In the genomic region with DNA sequence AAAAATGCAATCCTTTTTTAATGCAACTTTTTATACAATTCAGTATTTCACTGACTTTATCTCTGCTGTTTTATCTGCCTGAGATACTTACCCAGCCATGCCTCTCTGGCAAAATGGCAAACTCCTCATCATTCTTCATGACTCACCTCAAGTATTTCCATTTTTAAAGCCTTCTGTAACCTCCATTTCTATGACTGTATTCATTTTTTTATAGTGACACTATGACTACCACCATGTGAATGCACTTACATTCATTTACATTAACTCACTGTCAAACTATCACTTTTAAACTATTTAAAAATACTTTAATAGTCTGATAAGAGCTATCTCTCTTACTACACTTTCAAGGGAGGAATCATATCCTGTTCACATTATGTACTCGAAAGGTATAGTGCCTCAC, we compare ENCODE assay signal across 1 cellular context.
TF ChIP-seq lines count a peak whose summit lies in the region.

No MANE protein-coding gene starts in this region.

TF ChIP-seq in IMR-90, 13 proteins besides CTCF, POLR2A, EP300 and RAD21 (continued from another document):
- TF ChIP-seq, protein P1, sequence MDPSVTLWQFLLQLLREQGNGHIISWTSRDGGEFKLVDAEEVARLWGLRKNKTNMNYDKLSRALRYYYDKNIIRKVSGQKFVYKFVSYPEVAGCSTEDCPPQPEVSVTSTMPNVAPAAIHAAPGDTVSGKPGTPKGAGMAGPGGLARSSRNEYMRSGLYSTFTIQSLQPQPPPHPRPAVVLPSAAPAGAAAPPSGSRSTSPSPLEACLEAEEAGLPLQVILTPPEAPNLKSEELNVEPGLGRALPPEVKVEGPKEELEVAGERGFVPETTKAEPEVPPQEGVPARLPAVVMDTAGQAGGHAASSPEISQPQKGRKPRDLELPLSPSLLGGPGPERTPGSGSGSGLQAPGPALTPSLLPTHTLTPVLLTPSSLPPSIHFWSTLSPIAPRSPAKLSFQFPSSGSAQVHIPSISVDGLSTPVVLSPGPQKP (IDR thresholded peaks at IDR 0.05; ENCODE audit: borderline replicate concordance, low read depth, low read length) = no peak
- TF ChIP-seq FOS (IDR thresholded peaks at IDR 0.05; ENCODE audit: low read depth, low read length) = peak; percentile 88
- no peak for TF ChIP-seq RFX5 (IDR thresholded peaks at IDR 0.05; ENCODE audit: low read depth, low read length)
- no peak for TF ChIP-seq RCOR1 (IDR thresholded peaks at IDR 0.05; ENCODE audit: insufficient replicate concordance, low read length)
- TF ChIP-seq MXI1 (IDR thresholded peaks at IDR 0.05; ENCODE audit: borderline replicate concordance, low read depth, low read length) = no peak
- no peak for TF ChIP-seq CHD1 (IDR thresholded peaks at IDR 0.05; ENCODE audit: low read depth, low read length)
- TF ChIP-seq, protein P2, sequence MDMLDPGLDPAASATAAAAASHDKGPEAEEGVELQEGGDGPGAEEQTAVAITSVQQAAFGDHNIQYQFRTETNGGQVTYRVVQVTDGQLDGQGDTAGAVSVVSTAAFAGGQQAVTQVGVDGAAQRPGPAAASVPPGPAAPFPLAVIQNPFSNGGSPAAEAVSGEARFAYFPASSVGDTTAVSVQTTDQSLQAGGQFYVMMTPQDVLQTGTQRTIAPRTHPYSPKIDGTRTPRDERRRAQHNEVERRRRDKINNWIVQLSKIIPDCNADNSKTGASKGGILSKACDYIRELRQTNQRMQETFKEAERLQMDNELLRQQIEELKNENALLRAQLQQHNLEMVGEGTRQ (IDR thresholded peaks at IDR 0.05; ENCODE audit: low read depth, low read length) = no peak
TF ChIP-seq in IMR-90: peak in this region for 3.
